8 cellular contexts compared by ENCODE assay signal in genomic region chr5:36878421-36879088, GRCh38. TPM values are rescaled to one million over a fixed set of nuclear protein-coding genes. Genes with fewer than 3 reads are reported as not detected.
DNase-seq lines count a peak whose midpoint lies in the region; ATAC-seq and TF ChIP-seq lines count a peak whose summit lies in the region.

No MANE protein-coding gene starts in this region.

- no peaks in the 10 kb centered on the region for H3K27me3 ChIP-seq in suprapubic skin

- peaks cover 66% of the 10 kb centered on the region for H3K4me1 ChIP-seq in suprapubic skin

- no peaks in the 10 kb centered on the region for H3K27me3 Mint-ChIP-seq in activated naive CD4-positive, alpha-beta T cell treated with anti-CD3 and anti-CD28 coated beads, Interleukin-2, amount 10 ng/mL, durations not matched to agents 7 days and 5 days

- H3K36me3 Mint-ChIP-seq in activated naive CD4-positive, alpha-beta T cell treated with anti-CD3 and anti-CD28 coated beads, Interleukin-2, amount 10 ng/mL, durations not matched to agents 7 days and 5 days = peaks cover 8% of the 10 kb centered on the region

- H3K36me3 ChIP-seq in suprapubic skin = no peaks in the 10 kb centered on the region

- ATAC-seq in GM21360 (IDR thresholded peaks at IDR 0.05; ENCODE audit: unreplicated experiment) = no peak
- no peak for ATAC-seq in HG03354 (IDR thresholded peaks at IDR 0.05; ENCODE audit: poor library complexity, severe bottlenecking, unreplicated experiment)

- CTCF ChIA-PET in activated naive CD4-positive, alpha-beta T cell treated with anti-CD3 and anti-CD28 coated beads, Interleukin-2, amount 10 ng/mL, durations not matched to agents 7 days and 5 days (lab: Charles Lee) = interaction anchor here (0.8 to 0.9 kb wide), 2 partner anchors 9 to 67 kb away, joined by 3 read pairs; no protein-coding TSS in a partner anchor

- no peak for DNase-seq in activated naive CD4-positive, alpha-beta T cell treated with anti-CD3 and anti-CD28 coated beads, Interleukin-2, amount 10 ng/mL, durations not matched to agents 7 days and 5 days
- no peak for DNase-seq in activated naive CD4-positive, alpha-beta T cell treated with Interleukin-2 at 50 U/mL for 16 hours
- DNase-seq in NCI-H526 treated with DMSO at 0.1 percent for 48 hours (lab: John Stamatoyannopoulos, UW) (peak; percentile 76), T47D (ENCODE audit: low read depth in 1 of 2, low spot score in 1 of 2) (peak; percentile 38 to 70), left kidney (ENCODE audit: low read depth, low spot score) (peak; percentile 85), suprapubic skin (ENCODE audit: low spot score in 2 of 2) (no peak)

- in situ Hi-C loops in T47D (cut with HindIII; ENCODE audit: low pct_unique_long_range_greater_than_20kb, low sequenced_read_pairs) = no loop called here

- H3K4me1 Mint-ChIP-seq in activated naive CD4-positive, alpha-beta T cell treated with anti-CD3 and anti-CD28 coated beads, Interleukin-2, amount 10 ng/mL, durations not matched to agents 7 days and 5 days = peaks cover 48% of the 10 kb centered on the region

- no peaks in the 10 kb centered on the region for H3K9me3 ChIP-seq in suprapubic skin

- no peaks in the 10 kb centered on the region for H3K9me3 Mint-ChIP-seq in activated naive CD4-positive, alpha-beta T cell treated with anti-CD3 and anti-CD28 coated beads, Interleukin-2, amount 10 ng/mL, durations not matched to agents 7 days and 5 days

- peak overlapping the region; percentile 93 for H3K27ac Mint-ChIP-seq in activated naive CD4-positive, alpha-beta T cell treated with anti-CD3 and anti-CD28 coated beads, Interleukin-2, amount 10 ng/mL, durations not matched to agents 7 days and 5 days

- WGBS in suprapubic skin = 2% methylated on average over 15 of the region's 15 CpGs

- peak overlapping the region; percentile 75 for H3K4me3 ChIP-seq in suprapubic skin

- no peak for TF ChIP-seq CTCF in suprapubic skin (IDR thresholded peaks at IDR 0.05)

- H3K27ac ChIP-seq in suprapubic skin = peak overlapping the region; percentile 98

- TF ChIP-seq POLR2A in suprapubic skin (IDR thresholded peaks at IDR 0.05) = no peak

- H3K4me3 Mint-ChIP-seq in activated naive CD4-positive, alpha-beta T cell treated with anti-CD3 and anti-CD28 coated beads, Interleukin-2, amount 10 ng/mL, durations not matched to agents 7 days and 5 days = peak overlapping the region; percentile 84

- TF ChIP-seq EP300 in suprapubic skin (IDR thresholded peaks at IDR 0.05) = no peak

RNA-seq across cellular contexts. Expression of gene NIPBL, which starts 2.0 kb away (rescaled TPM):
- total RNA-seq in suprapubic skin = 100 to 1,000 TPM in 1 of 4 donors, 10 to 100 TPM in 3; 40.3 to 123 (median 60.4) TPM

Comparison
In these comparisons a context has a peak if more than half of its experiments do, and no peak if none do; other contexts are left out.
1. DNase-seq: peak in NCI-H526 treated with DMSO at 0.1 percent for 48 hours (single experiment), T47D (2 of 2) and left kidney (single experiment); none in activated naive CD4-positive, alpha-beta T cell treated with anti-CD3 and anti-CD28 coated beads, Interleukin-2, amount 10 ng/mL, durations not matched to agents 7 days and 5 days (single experiment), activated naive CD4-positive, alpha-beta T cell treated with Interleukin-2 at 50 U/mL for 16 hours (single experiment) and suprapubic skin (0 of 2).